ENCODE assay signal across 1 cellular context in the genomic region with DNA sequence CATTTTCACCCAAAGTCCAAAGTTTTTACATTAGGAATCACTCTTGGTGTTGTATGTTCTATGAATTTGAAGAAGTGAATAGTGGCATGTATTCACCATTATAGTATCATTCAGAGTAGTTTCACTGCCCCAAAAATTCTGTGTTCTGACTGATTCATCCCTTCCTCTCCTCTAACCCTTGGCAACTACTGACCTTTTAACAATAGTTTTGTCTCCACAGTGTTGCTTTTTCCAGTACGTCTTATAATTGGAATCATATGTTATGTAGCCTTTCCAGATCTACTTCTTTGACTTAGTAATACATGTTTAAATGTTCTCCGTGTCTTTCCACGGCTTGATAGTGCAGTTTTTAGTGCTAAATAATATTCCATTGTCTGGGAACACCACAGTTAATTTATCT.
TF ChIP-seq lines count a peak whose summit lies in the region.

No MANE protein-coding gene starts in this region.

TF ChIP-seq in SK-N-SH treated with all-trans-retinoic acid at 6 μM for 48 hours, 23 proteins besides CTCF, POLR2A, EP300 and RAD21 (continued from another document):
- TF ChIP-seq GLIS3 (CRISPR knock-in tag; IDR thresholded peaks at IDR 0.05) (no peak), CSDC2 (CRISPR knock-in tag; IDR thresholded peaks at IDR 0.05) (no peak), ZNF8 (CRISPR knock-in tag; IDR thresholded peaks at IDR 0.05) (no peak), SNAI2 (CRISPR knock-in tag; IDR thresholded peaks at IDR 0.05) (no peak), OSR1 (CRISPR knock-in tag; IDR thresholded peaks at IDR 0.05) (no peak), ISL1 (CRISPR knock-in tag; IDR thresholded peaks at IDR 0.05) (no peak), ZFP3 (CRISPR knock-in tag; IDR thresholded peaks at IDR 0.05) (no peak), RARB (CRISPR knock-in tag; IDR thresholded peaks at IDR 0.05) (no peak), TOX (CRISPR knock-in tag; IDR thresholded peaks at IDR 0.05; ENCODE audit: borderline replicate concordance) (no peak), ESRRG (CRISPR knock-in tag; IDR thresholded peaks at IDR 0.05) (no peak)
- TF ChIP-seq, protein P1, sequence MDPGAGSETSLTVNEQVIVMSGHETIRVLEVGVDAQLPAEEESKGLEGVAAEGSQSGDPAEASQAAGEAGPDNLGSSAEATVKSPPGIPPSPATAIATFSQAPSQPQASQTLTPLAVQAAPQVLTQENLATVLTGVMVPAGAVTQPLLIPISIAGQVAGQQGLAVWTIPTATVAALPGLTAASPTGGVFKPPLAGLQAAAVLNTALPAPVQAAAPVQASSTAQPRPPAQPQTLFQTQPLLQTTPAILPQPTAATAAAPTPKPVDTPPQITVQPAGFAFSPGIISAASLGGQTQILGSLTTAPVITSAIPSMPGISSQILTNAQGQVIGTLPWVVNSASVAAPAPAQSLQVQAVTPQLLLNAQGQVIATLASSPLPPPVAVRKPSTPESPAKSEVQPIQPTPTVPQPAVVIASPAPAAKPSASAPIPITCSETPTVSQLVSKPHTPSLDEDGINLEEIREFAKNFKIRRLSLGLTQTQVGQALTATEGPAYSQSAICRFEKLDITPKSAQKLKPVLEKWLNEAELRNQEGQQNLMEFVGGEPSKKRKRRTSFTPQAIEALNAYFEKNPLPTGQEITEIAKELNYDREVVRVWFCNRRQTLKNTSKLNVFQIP (CRISPR knock-in tag; IDR thresholded peaks at IDR 0.05; ENCODE audit: borderline replicate concordance, low read depth): no peak
